ENCODE assay signal across 35 cellular contexts in the genomic region with DNA sequence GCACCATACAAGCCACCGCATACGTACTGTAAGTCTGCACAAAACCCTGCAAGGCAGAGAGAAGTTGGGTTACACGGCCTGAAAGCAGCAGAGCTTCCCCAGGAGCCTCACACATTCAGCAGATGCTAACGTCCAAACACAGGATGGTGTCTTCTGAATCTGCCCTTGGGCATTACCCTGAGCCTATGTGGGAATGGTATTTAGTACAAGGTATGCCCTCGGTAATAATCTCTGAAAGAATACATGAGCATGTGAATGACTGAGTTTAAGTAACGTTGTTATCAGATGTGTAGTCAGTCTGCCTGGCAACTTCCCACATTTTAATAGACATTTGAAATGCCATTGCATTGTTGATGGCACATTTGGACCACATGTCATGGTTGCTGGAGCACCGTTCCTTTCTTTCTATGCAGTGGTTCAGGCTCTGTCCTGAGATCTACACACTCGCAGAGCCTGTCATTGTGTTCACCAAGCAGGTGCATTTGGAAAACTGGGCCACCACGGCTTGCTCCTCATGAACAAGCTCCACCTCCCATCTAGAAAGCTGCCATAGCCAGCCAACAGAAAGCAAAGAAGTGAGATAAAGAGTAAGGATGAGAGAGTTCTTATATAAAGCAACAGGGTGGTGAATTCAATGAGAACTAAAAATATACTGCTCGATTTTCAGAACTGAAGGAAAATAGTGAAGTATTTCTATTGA.
DNase-seq lines count a peak whose midpoint lies in the region; ATAC-seq and TF ChIP-seq lines count a peak whose summit lies in the region.
"Had no signal": no experiment of that assay in that cellular context is flagged by ENCODE, and none has a peak within 500 bp of the region (broad histone marks: within the 10 kb centered on the region; RNA-seq: fewer than 3 reads in every experiment).

No MANE protein-coding gene starts in this region.

- H3K27me3 ChIP-seq in trophoblast cell (ENCODE audit: insufficient read depth, low read length) = no peaks in the 10 kb centered on the region
- H3K27me3 ChIP-seq: BE2C; BLaER1; BLaER1 treated with 17β-estradiol and CSF1 and Interleukin-3, amounts not matched to agents 10 nM and 100 nM had no signal

- no peaks in the 10 kb centered on the region for H3K79me1 ChIP-seq in trophoblast cell (ENCODE audit: low read length)

- peak; percentile 29 for DNase-seq in coronary artery (ENCODE audit: low spot score)
- DNase-seq in islet precursor cell = peak; percentile 8
- peak; percentile 79 to 92 for DNase-seq in trophoblast cell
- DNase-seq in type B pancreatic cell (ENCODE audit: extremely low spot score, unreplicated experiment) = peak; percentile 16
- DNase-seq in activated naive CD4-positive, alpha-beta T cell treated with Interleukin-2 at 50 U/mL for 16 hours = no peak
- DNase-seq in activated T-helper 2 cell treated with anti-CD3 and anti-CD28 coated beads, Interferon-gamma antibody, Interleukin-2, Interleukin-4, amounts not matched to agents 10 μg/mL and 5 μg/mL and 100 μg/mL, durations not matched to agents 14 hours and 24 hours and 36 hours (ENCODE audit: low spot score) = no peak
- DNase-seq: 8988T; ACHN; AML-193; BE2C; C1 segment of cervical spinal cord; Caco-2; Calu3; CD4-positive, alpha-beta memory T cell; CD4-positive, alpha-beta T cell; CD4-positive, CD25-positive, alpha-beta regulatory T cell; CD8-positive, alpha-beta memory T cell; CD8-positive, alpha-beta T cell; COR-L47; DMS 273 treated with DMSO at 0.1 percent for 48 hours; DMS153; DMS53; DMS79; DMS79 treated with DMSO at 0.1 percent for 48 hours; DND-41; EL had no signal

- intact Hi-C loops in activated T-helper 2 cell treated with anti-CD3 and anti-CD28 coated beads, Interferon-gamma antibody, Interleukin-2, Interleukin-4, amounts not matched to agents 10 μg/mL and 5 μg/mL and 100 μg/mL, durations not matched to agents 14 hours and 24 hours and 36 hours (cut with micrococcal nuclease) = no loop called here

- no peak overlapping the region for H4K12ac ChIP-seq in trophoblast cell (ENCODE audit: low read depth, low read length)

- H3K36me3 ChIP-seq in trophoblast cell (ENCODE audit: control insufficient read depth in 1 of 2, insufficient read depth in 2 of 2, low read length in 2 of 2) = no peaks in the 10 kb centered on the region
- H3K36me3 ChIP-seq: BE2C; BLaER1; BLaER1 treated with 17β-estradiol and CSF1 and Interleukin-3, amounts not matched to agents 10 nM and 100 nM had no signal

- no peak for ATAC-seq in GM18498 (IDR thresholded peaks at IDR 0.05; ENCODE audit: unreplicated experiment)
- no peak for ATAC-seq in GM21367 (IDR thresholded peaks at IDR 0.05; ENCODE audit: unreplicated experiment)
- ATAC-seq: A549; CD8-positive, alpha-beta T cell had no signal

- H3K27ac ChIP-seq in coronary artery = no peak overlapping the region
- H3K27ac ChIP-seq in trophoblast cell (ENCODE audit: low read depth, low read length) = no peak overlapping the region
- H3K27ac ChIP-seq: 22Rv1; A549; BLaER1; BLaER1 treated with 17β-estradiol and CSF1 and Interleukin-3, amounts not matched to agents 10 nM and 100 nM; C4-2B had no signal

- TF ChIP-seq CTCF in coronary artery (IDR thresholded peaks at IDR 0.05) (no peak), type B pancreatic cell (conservative IDR thresholded peaks at IDR 0.05) (no peak)

- H3K36me3 Mint-ChIP-seq in type B pancreatic cell = no peaks in the 10 kb centered on the region
- H3K36me3 Mint-ChIP-seq in activated T-helper 2 cell treated with anti-CD3 and anti-CD28 coated beads, Interferon-gamma antibody, Interleukin-2, Interleukin-4, amounts not matched to agents 10 μg/mL and 5 μg/mL and 100 μg/mL, durations not matched to agents 14 hours and 24 hours and 36 hours (ENCODE audit: low read depth) = no peaks in the 10 kb centered on the region
- H3K36me3 Mint-ChIP-seq: CD14-positive monocyte; CD4-positive, alpha-beta memory T cell; CD4-positive, CD25-positive, alpha-beta regulatory T cell; CD8-positive, alpha-beta memory T cell; CD8-positive, alpha-beta T cell had no signal

- no peak overlapping the region for H3K23ac ChIP-seq in trophoblast cell (ENCODE audit: low read length)

- H2BK12ac ChIP-seq in trophoblast cell (ENCODE audit: low read length) = no peak overlapping the region

- no peak overlapping the region for H2AK5ac ChIP-seq in trophoblast cell (ENCODE audit: low read length)

- no peak overlapping the region for H2AFZ ChIP-seq in trophoblast cell (ENCODE audit: insufficient read depth, low read length, poor library complexity)

- no peak overlapping the region for H3K27ac Mint-ChIP-seq in type B pancreatic cell
- H3K27ac Mint-ChIP-seq in activated T-helper 2 cell treated with anti-CD3 and anti-CD28 coated beads, Interferon-gamma antibody, Interleukin-2, Interleukin-4, amounts not matched to agents 10 μg/mL and 5 μg/mL and 100 μg/mL, durations not matched to agents 14 hours and 24 hours and 36 hours = no peak overlapping the region
- H3K27ac Mint-ChIP-seq: B cell; CD14-positive monocyte; CD4-positive, alpha-beta memory T cell; CD4-positive, alpha-beta T cell; CD4-positive, CD25-positive, alpha-beta regulatory T cell; CD8-positive, alpha-beta T cell had no signal

- H3K4me1 ChIP-seq in trophoblast cell (ENCODE audit: control insufficient read depth in 1 of 2, insufficient read depth in 2 of 2, low read length in 2 of 2) = no peaks in the 10 kb centered on the region
- H3K4me1 ChIP-seq: A549, BE2C, Caco-2 had no signal

- H3K4ac ChIP-seq in trophoblast cell (ENCODE audit: low read depth, low read length) = no peak overlapping the region

- no peaks in the 10 kb centered on the region for H3K9me3 Mint-ChIP-seq in type B pancreatic cell
- H3K9me3 Mint-ChIP-seq in activated T-helper 2 cell treated with anti-CD3 and anti-CD28 coated beads, Interferon-gamma antibody, Interleukin-2, Interleukin-4, amounts not matched to agents 10 μg/mL and 5 μg/mL and 100 μg/mL, durations not matched to agents 14 hours and 24 hours and 36 hours = no peaks in the 10 kb centered on the region
- H3K9me3 Mint-ChIP-seq: CD4-positive, alpha-beta T cell; CD8-positive, alpha-beta T cell had no signal

- H3K4me2 ChIP-seq in trophoblast cell (ENCODE audit: low read length) = no peak overlapping the region
- H3K4me2 ChIP-seq: A549; BLaER1; BLaER1 treated with 17β-estradiol and CSF1 and Interleukin-3, amounts not matched to agents 10 nM and 100 nM had no signal

- H3K4me3 Mint-ChIP-seq in type B pancreatic cell = no peak overlapping the region
- H3K4me3 Mint-ChIP-seq in activated T-helper 2 cell treated with anti-CD3 and anti-CD28 coated beads, Interferon-gamma antibody, Interleukin-2, Interleukin-4, amounts not matched to agents 10 μg/mL and 5 μg/mL and 100 μg/mL, durations not matched to agents 14 hours and 24 hours and 36 hours (ENCODE audit: low read depth) = no peak overlapping the region
- H3K4me3 Mint-ChIP-seq: B cell; CD14-positive monocyte; CD4-positive, alpha-beta memory T cell; CD4-positive, alpha-beta T cell; CD4-positive, CD25-positive, alpha-beta regulatory T cell; CD8-positive, alpha-beta memory T cell; CD8-positive, alpha-beta T cell had no signal

- no peak overlapping the region for H3K18ac ChIP-seq in trophoblast cell (ENCODE audit: low read length)

- no peak overlapping the region for H2BK120ac ChIP-seq in trophoblast cell (ENCODE audit: insufficient read depth, low read length, poor library complexity)

- no peaks in the 10 kb centered on the region for H3K79me2 ChIP-seq in trophoblast cell (ENCODE audit: control insufficient read depth, insufficient read depth, low read length, poor library complexity)

- peaks cover 31% of the 10 kb centered on the region for H3K27me3 Mint-ChIP-seq in type B pancreatic cell
- peaks cover 12% of the 10 kb centered on the region for H3K27me3 Mint-ChIP-seq in activated T-helper 2 cell treated with anti-CD3 and anti-CD28 coated beads, Interferon-gamma antibody, Interleukin-2, Interleukin-4, amounts not matched to agents 10 μg/mL and 5 μg/mL and 100 μg/mL, durations not matched to agents 14 hours and 24 hours and 36 hours (ENCODE audit: low read depth)

- no peak overlapping the region for H3K14ac ChIP-seq in trophoblast cell (ENCODE audit: low read length)

- no peak overlapping the region for H4K8ac ChIP-seq in trophoblast cell (ENCODE audit: low read depth, low read length)

- no peak overlapping the region for H4K91ac ChIP-seq in trophoblast cell (ENCODE audit: low read depth, low read length)

- no peak overlapping the region for H2BK5ac ChIP-seq in trophoblast cell (ENCODE audit: low read depth, low read length, poor library complexity)

- no peak overlapping the region for H3K4me3 ChIP-seq in coronary artery
- no peak overlapping the region for H3K4me3 ChIP-seq in trophoblast cell (ENCODE audit: low read depth, low read length)
- H3K4me3 ChIP-seq: A549; BLaER1; BLaER1 treated with 17β-estradiol and CSF1 and Interleukin-3, amounts not matched to agents 10 nM and 100 nM had no signal

- no CpG with 5 or more reads among the region's 10 CpGs for WGBS in trophoblast cell (ENCODE audit: extremely low coverage, insufficient coverage, insufficient read length)

- H3K9ac ChIP-seq in trophoblast cell (ENCODE audit: low read length) = no peak overlapping the region
- H3K9ac ChIP-seq: BLaER1; BLaER1 treated with 17β-estradiol and CSF1 and Interleukin-3, amounts not matched to agents 10 nM and 100 nM had no signal

- H3K9me3 ChIP-seq in trophoblast cell (ENCODE audit: insufficient read depth, low read depth, low read length) = peaks cover 4% of the 10 kb centered on the region
- H3K9me3 ChIP-seq: A549, BE2C, BLaER1 had no signal

- H3K4me1 Mint-ChIP-seq in type B pancreatic cell (ENCODE audit: unreplicated experiment) = no peaks in the 10 kb centered on the region
- no peaks in the 10 kb centered on the region for H3K4me1 Mint-ChIP-seq in activated T-helper 2 cell treated with anti-CD3 and anti-CD28 coated beads, Interferon-gamma antibody, Interleukin-2, Interleukin-4, amounts not matched to agents 10 μg/mL and 5 μg/mL and 100 μg/mL, durations not matched to agents 14 hours and 24 hours and 36 hours (ENCODE audit: low read depth)
- H3K4me1 Mint-ChIP-seq: CD8-positive, alpha-beta memory T cell had no signal

Comparison
In these comparisons a context has a peak if more than half of its experiments do, and no peak if none do; other contexts are left out.
1. DNase-seq: peak in coronary artery (single experiment), islet precursor cell (single experiment), trophoblast cell (2 of 2) and type B pancreatic cell (single experiment); none in activated naive CD4-positive, alpha-beta T cell treated with Interleukin-2 at 50 U/mL for 16 hours (single experiment) and activated T-helper 2 cell treated with anti-CD3 and anti-CD28 coated beads, Interferon-gamma antibody, Interleukin-2, Interleukin-4, amounts not matched to agents 10 μg/mL and 5 μg/mL and 100 μg/mL, durations not matched to agents 14 hours and 24 hours and 36 hours (single experiment).